28 cellular contexts compared by ENCODE assay signal in genomic region chr20:4606046-4606445, GRCh38.
"Had no signal": no experiment of that assay in that cellular context is flagged by ENCODE, and none has a peak within 500 bp of the region (broad histone marks: within the 10 kb centered on the region; RNA-seq: fewer than 3 reads in every experiment).

No MANE protein-coding gene starts in this region.

- H3K4me3 Mint-ChIP-seq: endodermal cell; naive thymus-derived CD8-positive, alpha-beta T cell; stimulated activated memory B cell treated with anti-CD40 and anti-IgM and Interleukin-4, amounts not matched to agents 10 μg/mL and 1 μg/mL and 100 μg/mL, for 72 hours had no signal

- H3K9me3 Mint-ChIP-seq: endodermal cell; naive thymus-derived CD8-positive, alpha-beta T cell; stimulated activated memory B cell treated with anti-CD40 and anti-IgM and Interleukin-4, amounts not matched to agents 10 μg/mL and 1 μg/mL and 100 μg/mL, for 72 hours had no signal

- H3K27me3 ChIP-seq: ovary, testis, tibial nerve, upper lobe of left lung had no signal

- H3K4me1 ChIP-seq: lower lobe of right lung, psoas muscle had no signal

- FAIRE-seq: colon, endothelial cell of umbilical vein, islet of Langerhans, urothelium cell line had no signal

- DNase-seq: effector CD8-positive, alpha-beta T cell; endodermal cell; esophagus squamous epithelium; foreskin melanocyte; glutamatergic neuron; heart right ventricle; hippocampal formation; left colon; left ventricle myocardium superior; lower lobe of right lung; naive thymus-derived CD8-positive, alpha-beta T cell; occipital lobe; ovary; psoas muscle; right cardiac atrium; spleen; stimulated activated CD4-positive, alpha-beta T cell treated with anti-CD3 and anti-CD28 coated beads, Interleukin-4, amount 100 ng/mL, for 4 hours; stimulated activated naive CD8-positive, alpha-beta T cell treated with anti-CD3 and anti-CD28 coated beads, Interleukin-15, Interleukin-2, amounts not matched to agents 100 U/mL and 50 U/mL, for 24 hours; substantia nigra; testis; upper lobe of left lung had no signal

- H3K4me3 ChIP-seq: esophagus squamous epithelium, heart right ventricle, lower lobe of right lung, ovary, psoas muscle, skin epidermis, spleen, testis, tibial nerve, upper lobe of left lung had no signal

- H3K4me1 Mint-ChIP-seq: endodermal cell had no signal

- H3K36me3 ChIP-seq: esophagus squamous epithelium, heart right ventricle, lower lobe of right lung, ovary, spleen, tibial nerve, upper lobe of left lung had no signal

- H3K36me3 Mint-ChIP-seq: naive thymus-derived CD8-positive, alpha-beta T cell; stimulated activated memory B cell treated with anti-CD40 and anti-IgM and Interleukin-4, amounts not matched to agents 10 μg/mL and 1 μg/mL and 100 μg/mL, for 72 hours had no signal

- H3K27ac ChIP-seq: esophagus squamous epithelium, heart right ventricle, lower lobe of right lung, ovary, psoas muscle, skin epidermis, spleen, testis, upper lobe of left lung had no signal

- H3K27ac Mint-ChIP-seq: endodermal cell; naive thymus-derived CD8-positive, alpha-beta T cell; stimulated activated memory B cell treated with anti-CD40 and anti-IgM and Interleukin-4, amounts not matched to agents 10 μg/mL and 1 μg/mL and 100 μg/mL, for 72 hours had no signal

- H3K9me3 ChIP-seq: esophagus squamous epithelium, heart right ventricle, lower lobe of right lung, ovary, psoas muscle, spleen, testis, tibial nerve, upper lobe of left lung had no signal
